Comparison of ENCODE assay signal across 14 cellular contexts in genomic region chr3:157131861-157132260, GRCh38. TPM values are rescaled to one million over a fixed set of nuclear protein-coding genes. Genes with fewer than 3 reads are reported as not detected.
A peak's percentile ranks its signal among the peaks of the same experiment; 100 is the strongest.
DNase-seq lines count a peak whose midpoint lies in the region; ATAC-seq, FAIRE-seq and TF ChIP-seq lines count a peak whose summit lies in the region.
"Had no signal": no experiment of that assay in that cellular context is flagged by ENCODE, and none has a peak within 500 bp of the region (broad histone marks: within the 10 kb centered on the region; RNA-seq: fewer than 3 reads in every experiment).

No MANE protein-coding gene starts in this region.

- H3K27ac ChIP-seq in hepatocyte = peak overlapping the region; percentile 96
- peak overlapping the region in 3 of 4 donors; percentile 92 to 94 (median 92) for H3K27ac ChIP-seq in transverse colon
- H3K27ac ChIP-seq: cardiac muscle cell had no signal

- CTCF ChIA-PET in activated naive CD4-positive, alpha-beta T cell treated with anti-CD3 and anti-CD28 coated beads, Interleukin-2, amount 10 ng/mL, durations not matched to agents 7 days and 5 days (lab: Charles Lee) = interaction anchor here (1.0 to 9.6 kb wide), 11 partner anchors 27 to 980 kb away, joined by 3 to 86 read pairs (median 4); partner anchors contain the start of genes SSR3 and TIPARP
- CTCF ChIA-PET in activated CD8-positive, alpha-beta T cell treated with anti-CD3 and anti-CD28 coated beads for 36 hours (lab: Charles Lee) = interaction anchor here (1.0 to 8.1 kb wide), 9 partner anchors 8 to 456 kb away, joined by 3 to 84 read pairs (median 4); no protein-coding TSS in a partner anchor

- H3K9me3 ChIP-seq in hepatocyte (ENCODE audit: low read depth) (no peaks in the 10 kb centered on the region), transverse colon (no peaks in the 10 kb centered on the region)
- H3K9me3 ChIP-seq: SJSA1 had no signal

- FAIRE-seq in GM12891 (lab: Jason Lieb, UNC) = no peak

- H3K4me1 ChIP-seq in hepatocyte (ENCODE audit: insufficient read depth) (peaks cover 66% of the 10 kb centered on the region), transverse colon (peaks cover 42 to 80% (median 68%) of the 10 kb centered on the region in 4 donors)

- H3K4me2 ChIP-seq in hepatocyte = no peak overlapping the region

- peaks cover 12% of the 10 kb centered on the region for H3K36me3 Mint-ChIP-seq in activated naive CD4-positive, alpha-beta T cell treated with anti-CD3 and anti-CD28 coated beads, Interleukin-2, amount 10 ng/mL, durations not matched to agents 7 days and 5 days
- H3K36me3 Mint-ChIP-seq in activated CD8-positive, alpha-beta T cell treated with anti-CD3 and anti-CD28 coated beads for 36 hours (ENCODE audit: low read depth) = no peaks in the 10 kb centered on the region
- no peaks in the 10 kb centered on the region for H3K36me3 Mint-ChIP-seq in mesothelial cell of epicardium
- H3K36me3 Mint-ChIP-seq: memory B cell had no signal

- H3K79me2 ChIP-seq in hepatocyte = no peaks in the 10 kb centered on the region

- peak overlapping the region; percentile 98 for H3K27ac Mint-ChIP-seq in activated naive CD4-positive, alpha-beta T cell treated with anti-CD3 and anti-CD28 coated beads, Interleukin-2, amount 10 ng/mL, durations not matched to agents 7 days and 5 days
- H3K27ac Mint-ChIP-seq in activated CD8-positive, alpha-beta T cell treated with anti-CD3 and anti-CD28 coated beads for 36 hours = peak overlapping the region; percentile 88
- no peak overlapping the region for H3K27ac Mint-ChIP-seq in mesothelial cell of epicardium
- H3K27ac Mint-ChIP-seq: B cell, memory B cell had no signal

- ATAC-seq in activated CD8-positive, alpha-beta T cell treated with anti-CD3 and anti-CD28 coated beads for 36 hours = no peak

- no peak for DNase-seq in activated naive CD4-positive, alpha-beta T cell treated with anti-CD3 and anti-CD28 coated beads, Interleukin-2, amount 10 ng/mL, durations not matched to agents 7 days and 5 days
- DNase-seq in activated naive CD4-positive, alpha-beta T cell treated with anti-CD3 and anti-CD28 coated beads, Interleukin-2, amount 50 U/mL, for 16 hours = no peak
- no peak for DNase-seq in activated CD8-positive, alpha-beta T cell treated with anti-CD3 and anti-CD28 coated beads for 36 hours
- DNase-seq in hepatocyte (ENCODE audit: low spot score) (no peak), transverse colon (no peak), globus pallidus (ENCODE audit: low spot score) (no peak), mesothelial cell of epicardium (ENCODE audit: low spot score in 2 of 2, unreplicated experiment in 2 of 2) (no peak), GM12891 (ENCODE audit: insufficient read length, low spot score) (no peak)
- DNase-seq: activated CD8-positive, alpha-beta memory T cell treated with anti-CD3 and anti-CD28 coated beads for 24 hours; NCI-H524 had no signal

- in situ Hi-C loops in transverse colon (cut with MboI; ENCODE audit: low pct_ligation_motif_present in 1 of 4, low pct_unique_long_range_greater_than_20kb in 1 of 4, low sequenced_read_pairs in 3 of 4) = loop anchor here in 2 of 4 donors (10.0 kb wide), 1 partner anchor 47 kb away; no protein-coding TSS in a partner anchor

- no peak overlapping the region for H3K4me3 ChIP-seq in hepatocyte
- no peak overlapping the region for H3K4me3 ChIP-seq in transverse colon
- H3K4me3 ChIP-seq: cardiac muscle cell, SJSA1 had no signal

- H3K9me2 ChIP-seq in hepatocyte (replicated peaks; ENCODE audit: insufficient read depth) = no peaks in the 10 kb centered on the region

- no peaks in the 10 kb centered on the region for H3K9me3 Mint-ChIP-seq in activated naive CD4-positive, alpha-beta T cell treated with anti-CD3 and anti-CD28 coated beads, Interleukin-2, amount 10 ng/mL, durations not matched to agents 7 days and 5 days
- H3K9me3 Mint-ChIP-seq in activated CD8-positive, alpha-beta T cell treated with anti-CD3 and anti-CD28 coated beads for 36 hours = no peaks in the 10 kb centered on the region
- no peaks in the 10 kb centered on the region for H3K9me3 Mint-ChIP-seq in mesothelial cell of epicardium
- H3K9me3 Mint-ChIP-seq: memory B cell had no signal

- no peak for TF ChIP-seq EP300 in transverse colon (IDR thresholded peaks at IDR 0.05; ENCODE audit: low read depth)

- intact Hi-C loops in activated CD8-positive, alpha-beta T cell treated with anti-CD3 and anti-CD28 coated beads for 36 hours (cut with micrococcal nuclease) = loop anchor here (5.0 kb wide), 1 partner anchor 455 kb away; no protein-coding TSS in a partner anchor
- intact Hi-C loops in transverse colon (cut with DNase I; ENCODE audit: low total_unique reads) = loop anchor here (10.0 kb wide), 1 partner anchor 587 kb away; no protein-coding TSS in a partner anchor

- no peak for TF ChIP-seq CTCF in activated CD8-positive, alpha-beta T cell treated with anti-CD3 and anti-CD28 coated beads for 36 hours (IDR thresholded peaks at IDR 0.05)
- TF ChIP-seq CTCF in hepatocyte (IDR thresholded peaks at IDR 0.05; ENCODE audit: poor library complexity) (no peak), transverse colon (IDR thresholded peaks at IDR 0.05) (no peak), mesothelial cell of epicardium (IDR thresholded peaks at IDR 0.05; ENCODE audit: unreplicated experiment) (no peak)

- no peaks in the 10 kb centered on the region for H3K27me3 Mint-ChIP-seq in activated naive CD4-positive, alpha-beta T cell treated with anti-CD3 and anti-CD28 coated beads, Interleukin-2, amount 10 ng/mL, durations not matched to agents 7 days and 5 days
- H3K27me3 Mint-ChIP-seq in activated CD8-positive, alpha-beta T cell treated with anti-CD3 and anti-CD28 coated beads for 36 hours = no peaks in the 10 kb centered on the region
- no peaks in the 10 kb centered on the region for H3K27me3 Mint-ChIP-seq in mesothelial cell of epicardium (ENCODE audit: low read depth)
- H3K27me3 Mint-ChIP-seq: B cell, memory B cell had no signal

- no peak overlapping the region for H2AFZ ChIP-seq in hepatocyte

- no peaks in the 10 kb centered on the region for H4K20me1 ChIP-seq in hepatocyte (ENCODE audit: insufficient read depth, poor library complexity, severe bottlenecking)

- H3K4me1 Mint-ChIP-seq in activated naive CD4-positive, alpha-beta T cell treated with anti-CD3 and anti-CD28 coated beads, Interleukin-2, amount 10 ng/mL, durations not matched to agents 7 days and 5 days = peaks cover 96% of the 10 kb centered on the region
- H3K4me1 Mint-ChIP-seq in activated CD8-positive, alpha-beta T cell treated with anti-CD3 and anti-CD28 coated beads for 36 hours (ENCODE audit: low read depth) = peaks cover 77% of the 10 kb centered on the region
- H3K4me1 Mint-ChIP-seq in mesothelial cell of epicardium = peaks cover 46% of the 10 kb centered on the region

- TF ChIP-seq POLR2A in transverse colon (IDR thresholded peaks at IDR 0.05) = no peak
- no peak for TF ChIP-seq POLR2A in GM12891 (IDR thresholded peaks at IDR 0.05; ENCODE audit: low read depth, low read length)

- H3K27me3 ChIP-seq in hepatocyte (no peaks in the 10 kb centered on the region), transverse colon (no peaks in the 10 kb centered on the region)
- H3K27me3 ChIP-seq: cardiac muscle cell, SJSA1 had no signal

- peak overlapping the region; percentile 16 for H3K4me3 Mint-ChIP-seq in activated naive CD4-positive, alpha-beta T cell treated with anti-CD3 and anti-CD28 coated beads, Interleukin-2, amount 10 ng/mL, durations not matched to agents 7 days and 5 days
- no peak overlapping the region for H3K4me3 Mint-ChIP-seq in activated CD8-positive, alpha-beta T cell treated with anti-CD3 and anti-CD28 coated beads for 36 hours
- H3K4me3 Mint-ChIP-seq in mesothelial cell of epicardium = no peak overlapping the region
- H3K4me3 Mint-ChIP-seq: B cell, memory B cell had no signal

- H3K36me3 ChIP-seq in hepatocyte (replicated peaks; ENCODE audit: insufficient read depth, low read depth) = no peaks in the 10 kb centered on the region
- no peaks in the 10 kb centered on the region for H3K36me3 ChIP-seq in transverse colon
- H3K36me3 ChIP-seq: cardiac muscle cell, SJSA1 had no signal

- POLR2A ChIA-PET in activated CD8-positive, alpha-beta T cell treated with anti-CD3 and anti-CD28 coated beads for 36 hours (lab: Charles Lee) = interaction anchor here (1.1 to 2.6 kb wide), 3 partner anchors 21 to 49 kb away, joined by 3 to 15 read pairs (median 3); partner anchors contain the start of gene CCNL1

- WGBS in hepatocyte (ENCODE audit: low lambda C conversion rate, missing lambda C conversion rate) = 86% methylated on average over 5 of the region's 5 CpGs
- 52 to 71% methylated on average over 3 to 5 of the region's 5 CpGs for WGBS in transverse colon (ENCODE audit: low coverage in 1 of 2), 2 donors

TF ChIP-seq in GM12891, 5 proteins besides CTCF, POLR2A, EP300 and RAD21:
- TF ChIP-seq POU2F2 (IDR thresholded peaks at IDR 0.05; ENCODE audit: low read depth, low read length) (no peak), PAX5 (IDR thresholded peaks at IDR 0.05; ENCODE audit: insufficient read depth, low read length, severe bottlenecking) (no peak), SPI1 (IDR thresholded peaks at IDR 0.05; ENCODE audit: low read depth, low read length) (no peak), TAF1 (IDR thresholded peaks at IDR 0.05; ENCODE audit: low read depth, low read length) (no peak), POLR2AphosphoS5 (IDR thresholded peaks at IDR 0.05; ENCODE audit: low read depth, low read length) (no peak)

RNA-seq across cellular contexts. Expression of gene CCNL1, which starts 28.1 kb away (rescaled TPM):
- total RNA-seq in activated CD8-positive, alpha-beta T cell treated with anti-CD3 and anti-CD28 coated beads for 36 hours = 100 to 1,000 TPM; 180 to 191 TPM
- 300 and 338 TPM in 2 replicates for total RNA-seq in hepatocyte
- polyA plus RNA-seq in hepatocyte = 125 and 172 TPM in 2 replicates
- total RNA-seq in transverse colon = 100 to 1,000 TPM; 288 to 422 (median 308) TPM
- total RNA-seq in mesothelial cell of epicardium = 248 to 276 TPM (median 261 TPM) in 3 replicates
- 114 TPM for polyA plus RNA-seq in GM12891 (2012; ENCODE audit: low read depth, missing spikeins)
